15 cellular contexts compared by ENCODE assay signal in genomic region chr3:179158336-179159039, GRCh38. TPM values are rescaled to one million over a fixed set of nuclear protein-coding genes. Genes with fewer than 3 reads are reported as not detected.
DNase-seq lines count a peak whose midpoint lies in the region; ATAC-seq lines count a peak whose summit lies in the region.
"Had no signal": no experiment of that assay in that cellular context is flagged by ENCODE, and none has a peak within 500 bp of the region (broad histone marks: within the 10 kb centered on the region; RNA-seq: fewer than 3 reads in every experiment).

No MANE protein-coding gene starts in this region.

- WGBS in aorta, 2 donors: 89 to 93% methylated on average over 6 of the region's 6 CpGs

- no peaks in the 10 kb centered on the region for H3K9me3 ChIP-seq in CD8-positive, alpha-beta memory T cell (ENCODE audit: low read length)
- no peaks in the 10 kb centered on the region for H3K9me3 ChIP-seq in aorta (ENCODE audit: control insufficient read depth, low read length)
- H3K9me3 ChIP-seq: ascending aorta, Caco-2 had no signal

- H3K27me3 ChIP-seq in CD8-positive, alpha-beta memory T cell (ENCODE audit: insufficient read depth, low read length, poor library complexity, severe bottlenecking): no peaks in the 10 kb centered on the region
- no peaks in the 10 kb centered on the region for H3K27me3 ChIP-seq in aorta (ENCODE audit: control insufficient read depth in 1 of 2, insufficient read depth in 2 of 2, low read length in 1 of 2)
- H3K27me3 ChIP-seq: ascending aorta had no signal

- ATAC-seq in activated CD4-positive, alpha-beta T cell treated with anti-CD3 and anti-CD28 coated beads for 36 hours: peak; percentile 61
- ATAC-seq in GM21390 (IDR thresholded peaks at IDR 0.05; ENCODE audit: unreplicated experiment): peak; percentile 86
- ATAC-seq in HG03103 (IDR thresholded peaks at IDR 0.05; ENCODE audit: low read depth, unreplicated experiment): peak; percentile 59
- peak; percentile 69 for ATAC-seq in stimulated activated effector memory CD8-positive, alpha-beta T cell treated with anti-CD3 and anti-CD28 coated beads, Interleukin-12 subunit alpha, Interleukin-12 subunit beta, amount 100 ng/mL, for 72 hours
- ATAC-seq in aorta (ENCODE audit: low FRiP score): no peak
- ATAC-seq: GM23338 had no signal

- POLR2A ChIA-PET in activated CD4-positive, alpha-beta T cell treated with anti-CD3 and anti-CD28 coated beads for 36 hours (lab: Charles Lee): interaction anchor here (1.0 kb wide), 1 partner anchor 10 kb away, joined by 4 read pairs; no protein-coding TSS in a partner anchor
- POLR2A ChIA-PET in activated CD4-positive, alpha-beta T cell treated with anti-CD3 and anti-CD28 coated beads, Interleukin-2, amount 10 ng/mL, durations not matched to agents 7 days and 5 days (lab: Charles Lee): no interaction called here
- POLR2A ChIA-PET in CD8-positive, alpha-beta memory T cell (lab: Charles Lee): no interaction called here

- intact Hi-C loops in activated CD4-positive, alpha-beta T cell treated with anti-CD3 and anti-CD28 coated beads for 36 hours (cut with DNase I, micrococcal nuclease): loop anchor here in 1 of 2 experiments (2.0 kb wide), 1 partner anchor 22 kb away; no protein-coding TSS in a partner anchor
- intact Hi-C loops in aorta (cut with DNase I): no loop called here

- no peaks in the 10 kb centered on the region for H3K27me3 Mint-ChIP-seq in activated CD4-positive, alpha-beta T cell treated with anti-CD3 and anti-CD28 coated beads for 36 hours
- no peaks in the 10 kb centered on the region for H3K27me3 Mint-ChIP-seq in activated CD4-positive, alpha-beta T cell treated with anti-CD3 and anti-CD28 coated beads, Interleukin-2, amount 10 ng/mL, durations not matched to agents 7 days and 5 days
- no peaks in the 10 kb centered on the region for H3K27me3 Mint-ChIP-seq in CD8-positive, alpha-beta memory T cell
- H3K27me3 Mint-ChIP-seq: dendritic cell treated with granulocyte-macrophage colony-stimulating factor and Interleukin-4, amounts not matched to agents 40 ng/mL and 50 ng/mL, for 4 days had no signal

- H3K9me3 Mint-ChIP-seq in activated CD4-positive, alpha-beta T cell treated with anti-CD3 and anti-CD28 coated beads for 36 hours (ENCODE audit: low read depth): no peaks in the 10 kb centered on the region
- H3K9me3 Mint-ChIP-seq in activated CD4-positive, alpha-beta T cell treated with anti-CD3 and anti-CD28 coated beads, Interleukin-2, amount 10 ng/mL, durations not matched to agents 7 days and 5 days: no peaks in the 10 kb centered on the region
- no peaks in the 10 kb centered on the region for H3K9me3 Mint-ChIP-seq in stimulated activated effector memory CD8-positive, alpha-beta T cell treated with anti-CD3 and anti-CD28 coated beads, Interleukin-12 subunit alpha, Interleukin-12 subunit beta, amount 100 ng/mL, for 72 hours
- H3K9me3 Mint-ChIP-seq in CD8-positive, alpha-beta memory T cell: no peaks in the 10 kb centered on the region
- H3K9me3 Mint-ChIP-seq: dendritic cell treated with granulocyte-macrophage colony-stimulating factor and Interleukin-4, amounts not matched to agents 40 ng/mL and 50 ng/mL, for 4 days had no signal

- H3K36me3 Mint-ChIP-seq in activated CD4-positive, alpha-beta T cell treated with anti-CD3 and anti-CD28 coated beads for 36 hours (ENCODE audit: low read depth): peaks cover 7% of the 10 kb centered on the region
- H3K36me3 Mint-ChIP-seq in activated CD4-positive, alpha-beta T cell treated with anti-CD3 and anti-CD28 coated beads, Interleukin-2, amount 10 ng/mL, durations not matched to agents 7 days and 5 days (ENCODE audit: low read depth): peaks cover 1% of the 10 kb centered on the region
- H3K36me3 Mint-ChIP-seq in stimulated activated effector memory CD8-positive, alpha-beta T cell treated with anti-CD3 and anti-CD28 coated beads, Interleukin-12 subunit alpha, Interleukin-12 subunit beta, amount 100 ng/mL, for 72 hours: no peaks in the 10 kb centered on the region
- H3K36me3 Mint-ChIP-seq in CD8-positive, alpha-beta memory T cell: peaks cover 0 to 4% (median 2%) of the 10 kb centered on the region in 3 donors

- H3K4me3 Mint-ChIP-seq in activated CD4-positive, alpha-beta T cell treated with anti-CD3 and anti-CD28 coated beads for 36 hours: no peak overlapping the region
- H3K4me3 Mint-ChIP-seq in activated CD4-positive, alpha-beta T cell treated with anti-CD3 and anti-CD28 coated beads, Interleukin-2, amount 10 ng/mL, durations not matched to agents 7 days and 5 days: no peak overlapping the region
- no peak overlapping the region for H3K4me3 Mint-ChIP-seq in stimulated activated effector memory CD8-positive, alpha-beta T cell treated with anti-CD3 and anti-CD28 coated beads, Interleukin-12 subunit alpha, Interleukin-12 subunit beta, amount 100 ng/mL, for 72 hours
- H3K4me3 Mint-ChIP-seq in CD8-positive, alpha-beta memory T cell: no peak overlapping the region
- H3K4me3 Mint-ChIP-seq: dendritic cell treated with granulocyte-macrophage colony-stimulating factor and Interleukin-4, amounts not matched to agents 40 ng/mL and 50 ng/mL, for 4 days; GM23338 had no signal

- H3K4me3 ChIP-seq in CD8-positive, alpha-beta memory T cell (ENCODE audit: low read length): no peak overlapping the region
- no peak overlapping the region for H3K4me3 ChIP-seq in aorta (ENCODE audit: low read length in 2 of 2)
- H3K4me3 ChIP-seq: ascending aorta, GM23338, skin epidermis had no signal

- CTCF ChIA-PET in activated CD4-positive, alpha-beta T cell treated with anti-CD3 and anti-CD28 coated beads for 36 hours (lab: Charles Lee): interaction anchor here (0.6 to 1.6 kb wide), 2 partner anchors 24 to 112 kb away, joined by 3 read pairs; no protein-coding TSS in a partner anchor
- CTCF ChIA-PET in activated CD4-positive, alpha-beta T cell treated with anti-CD3 and anti-CD28 coated beads, Interleukin-2, amount 10 ng/mL, durations not matched to agents 7 days and 5 days (lab: Charles Lee): no interaction called here
- CTCF ChIA-PET in CD8-positive, alpha-beta memory T cell (lab: Charles Lee): interaction anchor here (2.3 kb wide), 1 partner anchor 9 kb away, joined by 5 read pairs; no protein-coding TSS in a partner anchor

- no peak overlapping the region for H3K27ac Mint-ChIP-seq in activated CD4-positive, alpha-beta T cell treated with anti-CD3 and anti-CD28 coated beads for 36 hours
- no peak overlapping the region for H3K27ac Mint-ChIP-seq in activated CD4-positive, alpha-beta T cell treated with anti-CD3 and anti-CD28 coated beads, Interleukin-2, amount 10 ng/mL, durations not matched to agents 7 days and 5 days
- H3K27ac Mint-ChIP-seq in stimulated activated effector memory CD8-positive, alpha-beta T cell treated with anti-CD3 and anti-CD28 coated beads, Interleukin-12 subunit alpha, Interleukin-12 subunit beta, amount 100 ng/mL, for 72 hours: no peak overlapping the region
- no peak overlapping the region for H3K27ac Mint-ChIP-seq in CD8-positive, alpha-beta memory T cell
- H3K27ac Mint-ChIP-seq: dendritic cell treated with granulocyte-macrophage colony-stimulating factor and Interleukin-4, amounts not matched to agents 40 ng/mL and 50 ng/mL, for 4 days; GM23338 had no signal

- H3K4me1 ChIP-seq in CD8-positive, alpha-beta memory T cell (ENCODE audit: insufficient read depth, low read length): peaks cover 32% of the 10 kb centered on the region
- H3K4me1 ChIP-seq in aorta (ENCODE audit: control insufficient read depth in 1 of 2, insufficient read depth in 2 of 2, low read length in 2 of 2): peaks cover 0 to 4% of the 10 kb centered on the region in 2 donors
- H3K4me1 ChIP-seq: Caco-2 had no signal

- H3K36me3 ChIP-seq in CD8-positive, alpha-beta memory T cell (ENCODE audit: insufficient read depth, low read length): no peaks in the 10 kb centered on the region
- no peaks in the 10 kb centered on the region for H3K36me3 ChIP-seq in aorta (ENCODE audit: control insufficient read depth in 1 of 2, insufficient read depth in 2 of 2, low read length in 1 of 2)
- H3K36me3 ChIP-seq: ascending aorta had no signal

- H3K4me1 Mint-ChIP-seq in activated CD4-positive, alpha-beta T cell treated with anti-CD3 and anti-CD28 coated beads for 36 hours: peaks cover 55% of the 10 kb centered on the region
- peaks cover 11% of the 10 kb centered on the region for H3K4me1 Mint-ChIP-seq in activated CD4-positive, alpha-beta T cell treated with anti-CD3 and anti-CD28 coated beads, Interleukin-2, amount 10 ng/mL, durations not matched to agents 7 days and 5 days
- H3K4me1 Mint-ChIP-seq in stimulated activated effector memory CD8-positive, alpha-beta T cell treated with anti-CD3 and anti-CD28 coated beads, Interleukin-12 subunit alpha, Interleukin-12 subunit beta, amount 100 ng/mL, for 72 hours: peaks cover 8% of the 10 kb centered on the region
- peaks cover 62 to 89% (median 69%) of the 10 kb centered on the region in 3 donors for H3K4me1 Mint-ChIP-seq in CD8-positive, alpha-beta memory T cell

- no peak for DNase-seq in activated CD4-positive, alpha-beta T cell treated with anti-CD3 and anti-CD28 coated beads for 36 hours
- no peak for DNase-seq in activated CD4-positive, alpha-beta T cell treated with anti-CD3 and anti-CD28 coated beads, Interleukin-2, amount 10 ng/mL, durations not matched to agents 7 days and 5 days
- DNase-seq in stimulated activated effector memory CD8-positive, alpha-beta T cell treated with anti-CD3 and anti-CD28 coated beads, Interleukin-12 subunit alpha, Interleukin-12 subunit beta, amount 100 ng/mL, for 72 hours (ENCODE audit: low spot score in 2 of 2): no peak
- DNase-seq in CD8-positive, alpha-beta memory T cell: no peak
- DNase-seq in aorta (no peak), MV-4-11 (lab: John Stamatoyannopoulos, UW) (no peak)
- DNase-seq: Caco-2, mesenchymal stem cell, NCI-H2107 had no signal

- H3K27ac ChIP-seq in CD8-positive, alpha-beta memory T cell (ENCODE audit: low read depth, low read length): no peak overlapping the region
- no peak overlapping the region for H3K27ac ChIP-seq in aorta (ENCODE audit: low read depth in 1 of 2, low read length in 2 of 2)
- H3K27ac ChIP-seq: ascending aorta, skin epidermis had no signal

RNA-seq across cellular contexts. Expression of gene PIK3CA, which starts 10.3 kb away (rescaled TPM):
- 10 to 100 TPM; 15.5 to 17.7 TPM for total RNA-seq in activated CD4-positive, alpha-beta T cell treated with anti-CD3 and anti-CD28 coated beads for 36 hours
- 10 to 100 TPM; 23.4 to 28.0 TPM for total RNA-seq in activated CD4-positive, alpha-beta T cell treated with anti-CD3 and anti-CD28 coated beads, Interleukin-2, amount 10 ng/mL, durations not matched to agents 7 days and 5 days
- total RNA-seq in CD8-positive, alpha-beta memory T cell: 10 to 100 TPM; 18.8 to 19.5 TPM
- 18.3 TPM for polyA plus RNA-seq in CD8-positive, alpha-beta memory T cell
- 10 to 100 TPM; 37.6 to 39.1 TPM for total RNA-seq in aorta
- 10 to 100 TPM in 1 of 2 donors, 1 to 10 TPM in 1; 7.6 to 13.9 TPM for polyA plus RNA-seq in aorta
